ENCODE assay signal across 37 cellular contexts in the genomic region with DNA sequence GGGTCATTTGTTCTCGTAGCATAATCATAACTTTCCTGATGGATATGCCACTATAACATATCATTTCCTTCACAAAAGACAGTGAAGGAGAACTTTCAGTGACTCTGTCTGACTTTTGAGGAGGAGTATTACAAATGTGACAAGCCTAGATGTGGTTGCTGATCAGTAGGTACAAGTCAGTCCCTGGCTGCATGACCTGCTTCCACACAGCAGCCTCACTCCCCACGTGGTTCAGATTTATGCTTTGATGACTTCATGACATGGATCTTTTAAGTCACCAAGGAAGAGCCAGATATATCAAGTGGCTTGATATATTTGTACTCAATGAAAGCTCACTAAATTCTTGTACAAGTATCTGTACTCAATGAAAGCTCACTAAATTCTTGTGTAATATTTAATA.
"Had no signal": no experiment of that assay in that cellular context is flagged by ENCODE, and none has a peak within 500 bp of the region (broad histone marks: within the 10 kb centered on the region; RNA-seq: fewer than 3 reads in every experiment).

No MANE protein-coding gene starts in this region.

- H3K4me1 ChIP-seq: body of pancreas, breast epithelium had no signal

- H3K4me3 Mint-ChIP-seq: activated B cell treated with CpG ODN at 0.5 μM for 24 hours; activated CD4-positive, alpha-beta memory T cell treated with anti-CD3 and anti-CD28 coated beads for 36 hours; activated CD4-positive, alpha-beta T cell treated with anti-CD3 and anti-CD28 coated beads, Interleukin-2, amount 10 ng/mL, durations not matched to agents 24 days and 14 days; activated CD8-positive, alpha-beta T cell treated with anti-CD3 and anti-CD28 coated beads for 36 hours; activated naive CD4-positive, alpha-beta T cell treated with anti-CD3 and anti-CD28 coated beads for 36 hours; activated naive CD8-positive, alpha-beta T cell treated with anti-CD3 and anti-CD28 coated beads for 36 hours; activated T-cell treated with anti-CD3 and anti-CD28 coated beads, Interleukin-2, amount 50 U/mL, for 4 hours; activated T-cell treated with anti-CD3 and anti-CD28 coated beads, Interleukin-2, amount 50 U/mL, for 72 hours; activated T-helper 1 cell treated with anti-CD3 and anti-CD28 coated beads, Interleukin-12 subunit alpha, Interleukin-12 subunit beta, Interleukin-2, Interleukin-4 antibody, amounts not matched to agents 30 ng/mL and 10 ng/mL and 1 ng/mL, durations not matched to agents 14 hours and 24 hours and 36 hours; activated T-helper 17 cell treated with anti-CD3 and anti-CD28 coated beads, Interleukin-2, amount 50 U/mL, for 72 hours; T-helper 1 cell treated with Interleukin-12 subunit alpha and Interleukin-12 subunit beta and Interleukin-4 antibody, amounts not matched to agents 30 μg/mL and 1 μg/mL, for 36 hours; T-helper 2 cell treated with Interferon-gamma antibody and Interleukin-4, amounts not matched to agents 5 μg/mL and 100 μg/mL, for 36 hours had no signal

- H3K27ac ChIP-seq: adrenal gland, body of pancreas, brain microvascular endothelial cell, breast epithelium, VCaP had no signal

- H3K27me3 Mint-ChIP-seq: activated B cell treated with CpG ODN at 0.5 μM for 24 hours; activated CD4-positive, alpha-beta memory T cell treated with anti-CD3 and anti-CD28 coated beads for 36 hours; activated CD4-positive, alpha-beta T cell treated with anti-CD3 and anti-CD28 coated beads, Interleukin-2, amount 10 ng/mL, durations not matched to agents 24 days and 14 days; activated CD8-positive, alpha-beta T cell treated with anti-CD3 and anti-CD28 coated beads for 36 hours; activated naive CD8-positive, alpha-beta T cell treated with anti-CD3 and anti-CD28 coated beads for 36 hours; activated T-helper 17 cell treated with anti-CD3 and anti-CD28 coated beads, Interleukin-2, amount 50 U/mL, for 72 hours had no signal

- H3K36me3 ChIP-seq: adrenal gland, brain microvascular endothelial cell, breast epithelium had no signal

- H3K27me3 ChIP-seq: adrenal gland, body of pancreas, brain microvascular endothelial cell, breast epithelium had no signal

- H3K36me3 Mint-ChIP-seq: activated CD4-positive, alpha-beta memory T cell treated with anti-CD3 and anti-CD28 coated beads for 36 hours; activated naive CD4-positive, alpha-beta T cell treated with anti-CD3 and anti-CD28 coated beads, Interleukin-2, amount 50 U/mL, for 72 hours; activated naive CD8-positive, alpha-beta T cell treated with anti-CD3 and anti-CD28 coated beads for 36 hours had no signal

- FAIRE-seq: astrocyte, TTC549 had no signal

- DNase-seq: activated B cell treated with CpG ODN at 0.5 μM for 24 hours; activated CD4-positive, alpha-beta memory T cell treated with anti-CD3 and anti-CD28 coated beads for 36 hours; activated CD4-positive, alpha-beta T cell treated with anti-CD3 and anti-CD28 coated beads for 4 hours; activated CD4-positive, alpha-beta T cell treated with anti-CD3 and anti-CD28 coated beads, Interleukin-2, amount 10 ng/mL, durations not matched to agents 24 days and 14 days; activated CD4-positive, alpha-beta T cell treated with anti-CD3 and anti-CD28 coated beads, Interleukin-2, amount 50 U/mL, for 1 hour; activated CD4-positive, alpha-beta T cell treated with anti-CD3 and anti-CD28 coated beads, Interleukin-2, amount 50 U/mL, for 4 hours; activated CD4-positive, CD25-positive, alpha-beta regulatory T cell treated with anti-CD3 and anti-CD28 coated beads, Interleukin-2, amount 50 U/mL, for 72 hours; activated CD8-positive, alpha-beta memory T cell treated with anti-CD3 and anti-CD28 coated beads, Interleukin-2, amount 50 U/mL, for 4 hours; activated CD8-positive, alpha-beta T cell treated with anti-CD3 and anti-CD28 coated beads for 36 hours; activated effector memory CD4-positive, alpha-beta T cell treated with anti-CD3 and anti-CD28 coated beads, Interleukin-2, amount 50 U/mL, for 16 hours; activated gamma-delta T cell treated with Interleukin-2 at 50 U/mL for 16 hours; activated naive CD4-positive, alpha-beta T cell; activated naive CD4-positive, alpha-beta T cell treated with anti-CD3 and anti-CD28 coated beads for 36 hours; activated naive CD4-positive, alpha-beta T cell treated with anti-CD3 and anti-CD28 coated beads, Interleukin-2, amount 50 U/mL, for 16 hours; activated naive CD8-positive, alpha-beta T cell treated with anti-CD3 and anti-CD28 coated beads for 36 hours; activated T-cell treated with anti-CD3 and anti-CD28 coated beads for 4 hours; activated T-cell treated with anti-CD3 and anti-CD28 coated beads, Interleukin-2, amount 50 U/mL, for 1 hour; activated T-cell treated with anti-CD3 and anti-CD28 coated beads, Interleukin-2, amount 50 U/mL, for 4 hours; activated T-cell treated with anti-CD3 and anti-CD28 coated beads, Interleukin-2, amount 50 U/mL, for 72 hours; adrenal gland; amniotic stem cell; aorta; body of pancreas; brain microvascular endothelial cell; central memory CD4-positive, alpha-beta T cell; T-helper 1 cell; T-helper 2 cell; T-helper 9 cell had no signal

- H3K9me3 Mint-ChIP-seq: activated CD4-positive, alpha-beta memory T cell treated with anti-CD3 and anti-CD28 coated beads for 36 hours; activated CD8-positive, alpha-beta T cell treated with anti-CD3 and anti-CD28 coated beads for 36 hours; activated naive CD4-positive, alpha-beta T cell treated with anti-CD3 and anti-CD28 coated beads for 36 hours; activated T-cell treated with anti-CD3 and anti-CD28 coated beads, Interleukin-2, amount 50 U/mL, for 4 hours; activated T-helper 1 cell treated with anti-CD3 and anti-CD28 coated beads, Interleukin-12 subunit alpha, Interleukin-12 subunit beta, Interleukin-2, Interleukin-4 antibody, amounts not matched to agents 30 ng/mL and 10 ng/mL and 1 ng/mL, durations not matched to agents 14 hours and 24 hours and 36 hours; activated T-helper 17 cell treated with anti-CD3 and anti-CD28 coated beads, Interleukin-2, amount 50 U/mL, for 72 hours had no signal

- H3K4me3 ChIP-seq: adrenal gland, body of pancreas, breast epithelium had no signal

- H3K27ac Mint-ChIP-seq: activated B cell treated with CpG ODN at 0.5 μM for 24 hours; activated CD4-positive, alpha-beta memory T cell treated with anti-CD3 and anti-CD28 coated beads for 36 hours; activated CD4-positive, alpha-beta T cell treated with anti-CD3 and anti-CD28 coated beads, Interleukin-2, amount 10 ng/mL, durations not matched to agents 24 days and 14 days; activated CD8-positive, alpha-beta T cell treated with anti-CD3 and anti-CD28 coated beads for 36 hours; activated naive CD4-positive, alpha-beta T cell treated with anti-CD3 and anti-CD28 coated beads for 36 hours; activated naive CD4-positive, alpha-beta T cell treated with anti-CD3 and anti-CD28 coated beads, Interleukin-2, amount 50 U/mL, for 72 hours; activated naive CD8-positive, alpha-beta T cell treated with anti-CD3 and anti-CD28 coated beads for 36 hours; activated T-cell treated with anti-CD3 and anti-CD28 coated beads, Interleukin-2, amount 50 U/mL, for 72 hours; activated T-helper 1 cell treated with anti-CD3 and anti-CD28 coated beads, Interleukin-12 subunit alpha, Interleukin-12 subunit beta, Interleukin-2, Interleukin-4 antibody, amounts not matched to agents 30 ng/mL and 10 ng/mL and 1 ng/mL, durations not matched to agents 14 hours and 24 hours and 36 hours; T-helper 1 cell treated with Interleukin-12 subunit alpha and Interleukin-12 subunit beta and Interleukin-4 antibody, amounts not matched to agents 30 μg/mL and 1 μg/mL, for 36 hours; T-helper 2 cell treated with Interferon-gamma antibody and Interleukin-4, amounts not matched to agents 5 μg/mL and 100 μg/mL, for 36 hours had no signal

- ATAC-seq: activated CD8-positive, alpha-beta T cell treated with anti-CD3 and anti-CD28 coated beads for 36 hours; activated naive CD4-positive, alpha-beta T cell treated with anti-CD3 and anti-CD28 coated beads, Interleukin-2, amount 50 U/mL, for 72 hours; activated T-cell treated with anti-CD3 and anti-CD28 coated beads, Interleukin-2, amount 50 U/mL, for 4 hours; activated T-cell treated with anti-CD3 and anti-CD28 coated beads, Interleukin-2, amount 50 U/mL, for 72 hours; activated T-helper 17 cell treated with anti-CD3 and anti-CD28 coated beads, Interleukin-2, amount 50 U/mL, for 72 hours; body of pancreas had no signal

- H3K9me3 ChIP-seq: adrenal gland, body of pancreas had no signal

- H3K4me1 Mint-ChIP-seq: activated CD4-positive, alpha-beta T cell treated with anti-CD3 and anti-CD28 coated beads, Interleukin-2, amount 10 ng/mL, durations not matched to agents 24 days and 14 days; activated naive CD8-positive, alpha-beta T cell treated with anti-CD3 and anti-CD28 coated beads for 36 hours; activated T-helper 17 cell treated with anti-CD3 and anti-CD28 coated beads, Interleukin-2, amount 50 U/mL, for 72 hours had no signal
